ENCODE assay signal across 10 cellular contexts in the genomic region with DNA sequence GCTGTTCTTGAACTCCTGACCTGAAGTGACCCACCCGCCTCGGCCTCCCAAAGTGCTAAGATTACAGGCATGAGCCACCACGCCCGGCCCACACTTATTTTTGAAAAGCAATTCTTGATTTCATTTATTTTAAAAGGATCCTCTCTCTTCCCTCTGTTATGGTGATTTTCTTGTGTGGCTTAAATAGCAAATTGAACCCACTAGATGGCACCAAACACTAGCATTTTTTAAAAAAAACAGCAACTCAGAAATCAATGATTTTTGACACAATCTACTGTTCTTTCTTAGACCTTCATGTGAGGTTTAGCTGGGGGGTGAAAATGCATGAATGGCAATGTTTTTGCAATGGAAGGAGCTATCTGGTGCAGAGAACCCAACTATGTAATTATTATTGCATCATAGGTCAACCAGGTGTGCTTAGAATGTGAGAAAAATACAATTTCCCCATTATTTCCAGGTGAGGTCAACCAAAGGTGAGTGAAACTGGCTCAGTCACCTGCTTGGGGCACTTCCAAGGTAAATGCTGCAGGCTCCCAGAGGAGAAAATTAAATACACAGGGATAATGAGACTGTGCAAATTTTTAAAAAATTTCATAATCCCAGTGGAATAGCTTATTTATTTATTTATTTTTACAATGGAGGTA.
DNase-seq lines count a peak whose midpoint lies in the region; ATAC-seq and TF ChIP-seq lines count a peak whose summit lies in the region.
"Had no signal": no experiment of that assay in that cellular context is flagged by ENCODE, and none has a peak within 500 bp of the region (broad histone marks: within the 10 kb centered on the region; RNA-seq: fewer than 3 reads in every experiment).

No MANE protein-coding gene starts in this region.

- DNase-seq in NCI-H2029 (lab: John Stamatoyannopoulos, UW) (peak; percentile 2), NCI-H2029 treated with DMSO at 0.1 percent for 48 hours (lab: John Stamatoyannopoulos, UW) (no peak), NCI-H146 (lab: John Stamatoyannopoulos, UW) (peak; percentile 93), chondrocyte (ENCODE audit: low spot score) (no peak), trophoblast cell (peak; percentile 0 to 56), mesenteric fat pad (ENCODE audit: low spot score) (no peak), esophagus muscularis mucosa (ENCODE audit: extremely low spot score) (no peak)
- DNase-seq: stomach had no signal

- H3K9me3 ChIP-seq in trophoblast cell (ENCODE audit: insufficient read depth, low read depth, low read length) (peaks cover 4% of the 10 kb centered on the region), esophagus muscularis mucosa (peaks cover 0 to 9% (median 0%) of the 10 kb centered on the region in 4 donors)
- H3K9me3 ChIP-seq: SJCRH30 had no signal

- H3K23ac ChIP-seq in trophoblast cell (ENCODE audit: low read length), result no peak overlapping the region

- no peaks in the 10 kb centered on the region for H3K36me3 ChIP-seq in trophoblast cell (ENCODE audit: control insufficient read depth in 1 of 2, insufficient read depth in 2 of 2, low read length in 2 of 2)
- no peaks in the 10 kb centered on the region for H3K36me3 ChIP-seq in esophagus muscularis mucosa
- H3K36me3 ChIP-seq: SJCRH30, stomach had no signal

- no CpG with 5 or more reads among the region's 4 CpGs for WGBS in trophoblast cell (ENCODE audit: extremely low coverage, insufficient coverage, insufficient read length)
- 27% methylated on average over 4 of the region's 4 CpGs for whole genome bisulfite sequencing in esophagus muscularis mucosa

- no peaks in the 10 kb centered on the region for H3K27me3 ChIP-seq in trophoblast cell (ENCODE audit: insufficient read depth, low read length)
- no peaks in the 10 kb centered on the region for H3K27me3 ChIP-seq in esophagus muscularis mucosa
- H3K27me3 ChIP-seq: SJCRH30, stomach had no signal

- no peaks in the 10 kb centered on the region for H3K79me2 ChIP-seq in trophoblast cell (ENCODE audit: control insufficient read depth, insufficient read depth, low read length, poor library complexity)

- H3K4me3 ChIP-seq in trophoblast cell (ENCODE audit: low read depth, low read length) (no peak overlapping the region), esophagus muscularis mucosa (no peak overlapping the region)
- H3K4me3 ChIP-seq: SJCRH30, stomach had no signal

- no peak overlapping the region for H3K4ac ChIP-seq in trophoblast cell (ENCODE audit: low read depth, low read length)

- H3K79me1 ChIP-seq in trophoblast cell (ENCODE audit: low read length), result no peaks in the 10 kb centered on the region

- no peak overlapping the region for H3K27ac ChIP-seq in trophoblast cell (ENCODE audit: low read depth, low read length)
- H3K27ac ChIP-seq in esophagus muscularis mucosa (replicated peaks in 1 of 4), result no peak overlapping the region
- H3K27ac ChIP-seq: SJCRH30, stomach had no signal

- H3K4me1 ChIP-seq in trophoblast cell (ENCODE audit: control insufficient read depth in 1 of 2, insufficient read depth in 2 of 2, low read length in 2 of 2) (no peaks in the 10 kb centered on the region), esophagus muscularis mucosa (no peaks in the 10 kb centered on the region)
- H3K4me1 ChIP-seq: SJCRH30 had no signal

- H3K4me3 Mint-ChIP-seq in chondrocyte (ENCODE audit: unreplicated experiment), result no peak overlapping the region

- no peak for TF ChIP-seq POLR2A in esophagus muscularis mucosa (IDR thresholded peaks at IDR 0.05; ENCODE audit: low read depth)

- H4K8ac ChIP-seq in trophoblast cell (ENCODE audit: low read depth, low read length), result no peak overlapping the region

- H3K9ac ChIP-seq in trophoblast cell (ENCODE audit: low read length), result no peak overlapping the region

- H3K14ac ChIP-seq in trophoblast cell (ENCODE audit: low read length), result no peak overlapping the region

- H3K27me3 Mint-ChIP-seq in chondrocyte (ENCODE audit: low read depth), result peaks cover 15% of the 10 kb centered on the region

- H2AK5ac ChIP-seq in trophoblast cell (ENCODE audit: low read length), result no peak overlapping the region

- H2AFZ ChIP-seq in trophoblast cell (ENCODE audit: insufficient read depth, low read length, poor library complexity), result no peak overlapping the region

- H2BK5ac ChIP-seq in trophoblast cell (ENCODE audit: low read depth, low read length, poor library complexity), result no peak overlapping the region

- no peak for TF ChIP-seq EP300 in esophagus muscularis mucosa (IDR thresholded peaks at IDR 0.05)

- no peak overlapping the region for H3K4me2 ChIP-seq in trophoblast cell (ENCODE audit: low read length)

- intact Hi-C loops in esophagus muscularis mucosa (cut with DNase I), result no loop called here

- no peak for ATAC-seq in GM19324 (IDR thresholded peaks at IDR 0.05; ENCODE audit: low FRiP score, unreplicated experiment)

- H4K12ac ChIP-seq in trophoblast cell (ENCODE audit: low read depth, low read length), result no peak overlapping the region

- no peak overlapping the region for H3K27ac Mint-ChIP-seq in chondrocyte (ENCODE audit: unreplicated experiment)

- H4K91ac ChIP-seq in trophoblast cell (ENCODE audit: low read depth, low read length), result no peak overlapping the region

- peaks cover 7% of the 10 kb centered on the region for H3K9me3 Mint-ChIP-seq in chondrocyte (ENCODE audit: low read depth)

- no peak overlapping the region for H2BK12ac ChIP-seq in trophoblast cell (ENCODE audit: low read length)

- H3K4me1 Mint-ChIP-seq in chondrocyte (ENCODE audit: low read depth), result no peaks in the 10 kb centered on the region

- no peak overlapping the region for H3K18ac ChIP-seq in trophoblast cell (ENCODE audit: low read length)

- peaks cover 2% of the 10 kb centered on the region for H3K36me3 Mint-ChIP-seq in chondrocyte (ENCODE audit: low read depth)

- no peak overlapping the region for H2BK120ac ChIP-seq in trophoblast cell (ENCODE audit: insufficient read depth, low read length, poor library complexity)

- TF ChIP-seq CTCF in chondrocyte (IDR thresholded peaks at IDR 0.05) (peak; percentile 86), esophagus muscularis mucosa (IDR thresholded peaks at IDR 0.05) (peak in 1 of 3 experiments; percentile 18)

Comparison
In these comparisons a context has a peak if more than half of its experiments do, and no peak if none do; other contexts are left out.
1. DNase-seq: peak in NCI-H2029 (single experiment), NCI-H146 (single experiment) and trophoblast cell (2 of 2); none in NCI-H2029 treated with DMSO at 0.1 percent for 48 hours (single experiment), chondrocyte (single experiment), mesenteric fat pad (single experiment) and esophagus muscularis mucosa (single experiment).